Comparison of ENCODE assay signal across 8 cellular contexts in the genomic region with DNA sequence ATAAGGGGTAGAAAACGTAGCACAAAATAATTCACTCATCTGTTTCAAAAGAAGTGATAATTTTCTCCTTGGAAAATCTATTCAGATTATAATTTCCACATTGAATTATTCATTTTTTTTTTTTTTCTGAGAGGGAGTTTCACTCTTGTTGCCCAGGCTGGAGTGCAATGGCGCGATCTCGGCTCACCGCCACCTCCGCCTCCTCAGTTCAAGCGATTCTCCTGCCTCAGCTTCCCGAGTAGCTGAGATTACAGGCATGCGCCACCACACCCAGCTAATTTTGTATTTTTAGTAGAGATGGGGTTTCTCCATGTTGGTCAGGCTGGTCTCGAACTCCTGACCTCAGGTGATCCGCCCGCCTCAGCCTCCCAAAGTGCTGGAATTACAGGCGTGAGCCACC. TPM values are rescaled to one million over a fixed set of nuclear protein-coding genes. Genes with fewer than 3 reads are reported as not detected.
DNase-seq lines count a peak whose midpoint lies in the region; ATAC-seq and TF ChIP-seq lines count a peak whose summit lies in the region.
"Not testable (repeated sequence)": the region's sequence is repeated elsewhere in the genome, so short reads cannot be mapped to it uniquely, and the experiment has no call there.

No MANE protein-coding gene starts in this region.

- H3K79me2 ChIP-seq in osteoblast (ENCODE audit: insufficient read depth, low read length): peaks cover 18% of the 10 kb centered on the region

- not testable (repeated sequence) for H3K4me1 ChIP-seq in Caco-2
- H3K4me1 ChIP-seq in esophagus squamous epithelium (peaks cover 11 to 66% (median 34%) of the 10 kb centered on the region in 3 donors), right lobe of liver (peaks cover 0 to 33% (median 7%) of the 10 kb centered on the region in 4 donors), osteoblast (ENCODE audit: insufficient read depth, low read length) (peaks cover 38% of the 10 kb centered on the region)

- H3K27ac Mint-ChIP-seq in Caco-2 (ENCODE audit: unreplicated experiment); activated CD4-positive, alpha-beta T cell treated with anti-CD3 and anti-CD28 coated beads for 36 hours: not testable (repeated sequence)

- H2AFZ ChIP-seq in osteoblast (ENCODE audit: low read length): not testable (repeated sequence)

- CTCF ChIA-PET in Caco-2 (lab: Charles Lee); activated CD4-positive, alpha-beta T cell treated with anti-CD3 and anti-CD28 coated beads for 36 hours (lab: Charles Lee): not testable (repeated sequence)

- H3K27ac ChIP-seq in angular gyrus (ENCODE audit: low read depth, low read length) (peak overlapping the region; percentile 93), esophagus squamous epithelium (peak overlapping the region; percentile 96 to 98 (median 98)), right lobe of liver (peak overlapping the region in 2 of 3 donors; percentile 95), substantia nigra (ENCODE audit: low read depth, low read length, poor library complexity, severe bottlenecking) (peak overlapping the region; percentile 92)
- H3K27ac ChIP-seq in osteoblast (ENCODE audit: low read depth, low read length): not testable (repeated sequence)

- H3K36me3 Mint-ChIP-seq in Caco-2 (ENCODE audit: insufficient read depth, unreplicated experiment): peaks cover 18% of the 10 kb centered on the region
- not testable (repeated sequence) for H3K36me3 Mint-ChIP-seq in activated CD4-positive, alpha-beta T cell treated with anti-CD3 and anti-CD28 coated beads for 36 hours (ENCODE audit: low read depth)

- H3K36me3 ChIP-seq in Caco-2 (ENCODE audit: control insufficient read depth, insufficient read depth, low read length); esophagus squamous epithelium; right lobe of liver; osteoblast (ENCODE audit: insufficient read depth, low read length): not testable (repeated sequence)

- H3K4me2 ChIP-seq in osteoblast (ENCODE audit: insufficient read depth, low read length): peak overlapping the region; percentile 89

- POLR2A ChIA-PET in Caco-2 (lab: Charles Lee); activated CD4-positive, alpha-beta T cell treated with anti-CD3 and anti-CD28 coated beads for 36 hours (lab: Charles Lee): not testable (repeated sequence)

- H3K9me3 ChIP-seq in Caco-2; esophagus squamous epithelium; right lobe of liver; osteoblast (ENCODE audit: low read depth, low read length): not testable (repeated sequence)

- not testable (repeated sequence) for TF ChIP-seq CTCF in Caco-2 (IDR thresholded peaks at IDR 0.05; ENCODE audit: insufficient read depth in 1 of 2, low read depth in 1 of 2, low read length in 1 of 2, severe bottlenecking in 1 of 2, unreplicated experiment in 1 of 2); NB4 (IDR thresholded peaks at IDR 0.05; ENCODE audit: low read depth, low read length); esophagus squamous epithelium (IDR thresholded peaks at IDR 0.05); right lobe of liver (IDR thresholded peaks at IDR 0.05); osteoblast (IDR thresholded peaks at IDR 0.05; ENCODE audit: extremely low read depth, low read depth, low read length)

- not testable (repeated sequence) for H3K9me3 Mint-ChIP-seq in Caco-2 (ENCODE audit: unreplicated experiment); activated CD4-positive, alpha-beta T cell treated with anti-CD3 and anti-CD28 coated beads for 36 hours (ENCODE audit: low read depth)

- WGBS in esophagus squamous epithelium, 2 donors: 69 to 80% methylated on average over 11 to 13 of the region's 13 CpGs
- WGBS in right lobe of liver (ENCODE audit: insufficient coverage, low coverage, low lambda C conversion rate, missing lambda C conversion rate): 78% methylated on average over 13 of the region's 13 CpGs

- H3K4me3 ChIP-seq in Caco-2 (ENCODE audit: low read depth, low read length) (peak overlapping the region; percentile 84; the same call in 1 of the 2 replicates), NB4 (ENCODE audit: low read depth, low read length) (peak overlapping the region; percentile 73), esophagus squamous epithelium (peak overlapping the region in 3 of 4 donors; percentile 67 to 91 (median 83)), right lobe of liver (peak overlapping the region in 1 of 3 donors; percentile 78)
- not testable (repeated sequence) for H3K4me3 ChIP-seq in osteoblast (ENCODE audit: insufficient read depth, low read length)

- peak overlapping the region; percentile 92 for H3K4me3 Mint-ChIP-seq in Caco-2 (ENCODE audit: unreplicated experiment)
- H3K4me3 Mint-ChIP-seq in activated CD4-positive, alpha-beta T cell treated with anti-CD3 and anti-CD28 coated beads for 36 hours: peak overlapping the region; percentile 77

- H4K20me1 ChIP-seq in osteoblast (ENCODE audit: insufficient read depth, low read length): not testable (repeated sequence)

- TF ChIP-seq POLR2A in NB4 (IDR thresholded peaks at IDR 0.05; ENCODE audit: extremely low read depth, insufficient read length); esophagus squamous epithelium (IDR thresholded peaks at IDR 0.05); right lobe of liver (IDR thresholded peaks at IDR 0.05): not testable (repeated sequence)

- not testable (repeated sequence) for ATAC-seq in activated CD4-positive, alpha-beta T cell treated with anti-CD3 and anti-CD28 coated beads for 36 hours; right lobe of liver

- H3K4me1 Mint-ChIP-seq in Caco-2 (ENCODE audit: low read depth, unreplicated experiment): peaks cover 27% of the 10 kb centered on the region
- peaks cover 33% of the 10 kb centered on the region for H3K4me1 Mint-ChIP-seq in activated CD4-positive, alpha-beta T cell treated with anti-CD3 and anti-CD28 coated beads for 36 hours

- H3K27me3 Mint-ChIP-seq in Caco-2 (ENCODE audit: insufficient read depth, unreplicated experiment); activated CD4-positive, alpha-beta T cell treated with anti-CD3 and anti-CD28 coated beads for 36 hours: not testable (repeated sequence)

- H3K27me3 ChIP-seq in Caco-2 (replicated peaks; ENCODE audit: control insufficient read depth, insufficient read depth, low read length); esophagus squamous epithelium; right lobe of liver; osteoblast (ENCODE audit: insufficient read depth, low read length): not testable (repeated sequence)

- BruUV-seq in Caco-2 (replicated peaks; lab: Mats Ljungman, UMichigan): not testable (repeated sequence)

- intact Hi-C loops in Caco-2 (cut with micrococcal nuclease; ENCODE audit: unreplicated experiment): loop anchor here (1.0 kb wide), 1 partner anchor 29 kb away; no protein-coding TSS in a partner anchor
- intact Hi-C loops in activated CD4-positive, alpha-beta T cell treated with anti-CD3 and anti-CD28 coated beads for 36 hours (cut with DNase I, micrococcal nuclease): loop anchor here (5.0 kb wide), 3 partner anchors 34 to 856 kb away; partner anchors contain the start of gene PARK7 (in 1 of the 2)
- intact Hi-C loops in esophagus squamous epithelium (cut with DNase I); right lobe of liver (cut with DNase I): not testable (repeated sequence)

- DNase-seq in Caco-2; NB4 (ENCODE audit: low read depth); activated CD4-positive, alpha-beta T cell treated with anti-CD3 and anti-CD28 coated beads for 36 hours; esophagus squamous epithelium (lab: John Stamatoyannopoulos, UW); right lobe of liver; osteoblast (ENCODE audit: insufficient read length, low spot score, missing footprints); substantia nigra (lab: John Stamatoyannopoulos, UW): not testable (repeated sequence)

RNA-seq across cellular contexts. Expression of gene RERE, which starts 1.3 kb away (rescaled TPM):
- total RNA-seq in Caco-2 (2022) (85.2 and 91.1 TPM in 2 replicates), esophagus squamous epithelium (10 to 100 TPM; 27.5 to 56.6 (median 32.1) TPM), right lobe of liver (10 to 100 TPM; 17.5 to 38.4 (median 25.0) TPM), osteoblast (53.0 and 55.0 TPM in 2 replicates)
- total RNA-seq in activated CD4-positive, alpha-beta T cell treated with anti-CD3 and anti-CD28 coated beads for 36 hours: 10 to 100 TPM; 57.4 to 71.6 TPM

RNA-seq across cellular contexts. Expression of gene ENO1, which starts 59.7 kb away (rescaled TPM):
- 934 and 1,037 TPM in 2 replicates for total RNA-seq in Caco-2 (2022)
- 1,000 to 10,000 TPM; 2,573 to 3,583 TPM for total RNA-seq in activated CD4-positive, alpha-beta T cell treated with anti-CD3 and anti-CD28 coated beads for 36 hours
- total RNA-seq in esophagus squamous epithelium: 1,000 to 10,000 TPM in 3 of 4 donors, 100 to 1,000 TPM in 1; 954 to 1,668 (median 1,315) TPM
- total RNA-seq in right lobe of liver: 100 to 1,000 TPM; 314 to 792 (median 539) TPM
- 1,079 and 1,591 TPM in 2 replicates for total RNA-seq in osteoblast
